Comparison of ENCODE assay signal across 1 cellular context in genomic region chr3:172211123-172211522, GRCh38.
TF ChIP-seq lines count a peak whose summit lies in the region.

No MANE protein-coding gene starts in this region.

TF ChIP-seq in SK-N-SH, 30 proteins besides CTCF, POLR2A, EP300 and RAD21 (continued from another document):
- TF ChIP-seq MEF2A (IDR thresholded peaks at IDR 0.05; ENCODE audit: borderline replicate concordance, low read depth) (no peak), NFIC (IDR thresholded peaks at IDR 0.05; ENCODE audit: borderline replicate concordance) (no peak), ZBTB33 (IDR thresholded peaks at IDR 0.05; ENCODE audit: borderline replicate concordance, low read depth) (no peak)
